In genomic region chr7:99098824-99099498, GRCh38 we compare ENCODE assay signal across 11 cellular contexts. TPM values are rescaled to one million over a fixed set of nuclear protein-coding genes. Genes with fewer than 3 reads are reported as not detected.
DNase-seq lines count a peak whose midpoint lies in the region; ATAC-seq, FAIRE-seq and TF ChIP-seq lines count a peak whose summit lies in the region.
"Had no signal": no experiment of that assay in that cellular context is flagged by ENCODE, and none has a peak within 500 bp of the region (broad histone marks: within the 10 kb centered on the region; RNA-seq: fewer than 3 reads in every experiment).

No MANE protein-coding gene starts in this region.

- ATAC-seq in stimulated activated effector memory CD8-positive, alpha-beta T cell treated with anti-CD3 and anti-CD28 coated beads, Interleukin-12 subunit alpha, Interleukin-12 subunit beta, amount 100 ng/mL, for 72 hours = no peak
- ATAC-seq in HG02885 (IDR thresholded peaks at IDR 0.05; ENCODE audit: poor library complexity, unreplicated experiment) = no peak
- ATAC-seq: left lung had no signal

- peaks cover 26% of the 10 kb centered on the region for H3K4me1 Mint-ChIP-seq in type B pancreatic cell (ENCODE audit: unreplicated experiment)
- peaks cover 48% of the 10 kb centered on the region for H3K4me1 Mint-ChIP-seq in stimulated activated effector memory CD8-positive, alpha-beta T cell treated with anti-CD3 and anti-CD28 coated beads, Interleukin-12 subunit alpha, Interleukin-12 subunit beta, amount 100 ng/mL, for 72 hours

- TF ChIP-seq CTCF in colonic mucosa (IDR thresholded peaks at IDR 0.05) (no peak), type B pancreatic cell (conservative IDR thresholded peaks at IDR 0.05) (no peak)

- FAIRE-seq in HTR-8/SVneo (lab: Jason Lieb, UNC) = no peak

- peak overlapping the region; percentile 37 for H3K4me3 Mint-ChIP-seq in type B pancreatic cell
- no peak overlapping the region for H3K4me3 Mint-ChIP-seq in stimulated activated effector memory CD8-positive, alpha-beta T cell treated with anti-CD3 and anti-CD28 coated beads, Interleukin-12 subunit alpha, Interleukin-12 subunit beta, amount 100 ng/mL, for 72 hours

- H3K36me3 ChIP-seq in colonic mucosa = no peaks in the 10 kb centered on the region
- H3K36me3 ChIP-seq: left lung, SJSA1 had no signal

- peak overlapping the region; percentile 73 for H3K27ac Mint-ChIP-seq in type B pancreatic cell
- no peak overlapping the region for H3K27ac Mint-ChIP-seq in stimulated activated effector memory CD8-positive, alpha-beta T cell treated with anti-CD3 and anti-CD28 coated beads, Interleukin-12 subunit alpha, Interleukin-12 subunit beta, amount 100 ng/mL, for 72 hours

- H3K36me3 Mint-ChIP-seq in type B pancreatic cell = peaks cover 18% of the 10 kb centered on the region
- no peaks in the 10 kb centered on the region for H3K36me3 Mint-ChIP-seq in stimulated activated effector memory CD8-positive, alpha-beta T cell treated with anti-CD3 and anti-CD28 coated beads, Interleukin-12 subunit alpha, Interleukin-12 subunit beta, amount 100 ng/mL, for 72 hours

- peak overlapping the region in 1 of 2 donors; percentile 29 for H3K9ac ChIP-seq in colonic mucosa (ENCODE audit: low read depth in 2 of 2, low read length in 2 of 2)

- H3K27ac ChIP-seq in colonic mucosa = peak overlapping the region; percentile 35
- H3K27ac ChIP-seq: left lung, SJSA1 had no signal

- peak; percentile 37 for DNase-seq in HTR-8/SVneo (ENCODE audit: insufficient read length, low spot score)
- DNase-seq in colonic mucosa = no peak
- peak; percentile 63 for DNase-seq in kidney tubule cell (ENCODE audit: low spot score)
- no peak for DNase-seq in type B pancreatic cell (ENCODE audit: extremely low spot score, unreplicated experiment)
- no peak for DNase-seq in NCI-H1417 treated with DMSO at 0.1 percent for 48 hours (lab: John Stamatoyannopoulos, UW)
- no peak for DNase-seq in stimulated activated effector memory CD8-positive, alpha-beta T cell treated with anti-CD3 and anti-CD28 coated beads, Interleukin-12 subunit alpha, Interleukin-12 subunit beta, amount 100 ng/mL, for 72 hours (ENCODE audit: low spot score in 2 of 2)
- no peak for DNase-seq in DMS79 treated with DMSO at 0.1 percent for 48 hours (lab: John Stamatoyannopoulos, UW)
- DNase-seq: activated effector memory CD4-positive, alpha-beta T cell treated with anti-CD3 and anti-CD28 coated beads, Interleukin-2, amount 50 U/mL, for 16 hours; left lung had no signal

- no peaks in the 10 kb centered on the region for H3K27me3 ChIP-seq in colonic mucosa
- H3K27me3 ChIP-seq: left lung, SJSA1 had no signal

- intact Hi-C loops in colonic mucosa (cut with DNase I) = no loop called here

- H3K4me3 ChIP-seq in colonic mucosa = no peak overlapping the region
- H3K4me3 ChIP-seq: left lung, SJSA1 had no signal

- H3K4me1 ChIP-seq in colonic mucosa = peaks cover 5% of the 10 kb centered on the region

- peaks cover 9% of the 10 kb centered on the region for H3K9me3 Mint-ChIP-seq in type B pancreatic cell
- no peaks in the 10 kb centered on the region for H3K9me3 Mint-ChIP-seq in stimulated activated effector memory CD8-positive, alpha-beta T cell treated with anti-CD3 and anti-CD28 coated beads, Interleukin-12 subunit alpha, Interleukin-12 subunit beta, amount 100 ng/mL, for 72 hours

- no peaks in the 10 kb centered on the region for H3K9me3 ChIP-seq in colonic mucosa
- H3K9me3 ChIP-seq: left lung had no signal

- H3K27me3 Mint-ChIP-seq in type B pancreatic cell = no peaks in the 10 kb centered on the region

RNA-seq across cellular contexts. Expression of gene SMURF1, which starts 44.9 kb away (rescaled TPM):
- total RNA-seq in colonic mucosa (10 to 100 TPM; 26.8 to 35.5 TPM), type B pancreatic cell (ENCODE audit: low replicate concordance) (22.1 and 31.3 TPM in 2 replicates)

Comparison
In these comparisons a context has a peak if more than half of its experiments do, and no peak if none do; other contexts are left out.
1. DNase-seq: peak in HTR-8/SVneo (single experiment) and kidney tubule cell (single experiment); none in colonic mucosa (single experiment), type B pancreatic cell (single experiment), NCI-H1417 treated with DMSO at 0.1 percent for 48 hours (single experiment), stimulated activated effector memory CD8-positive, alpha-beta T cell treated with anti-CD3 and anti-CD28 coated beads, Interleukin-12 subunit alpha, Interleukin-12 subunit beta, amount 100 ng/mL, for 72 hours (0 of 2) and DMS79 treated with DMSO at 0.1 percent for 48 hours (single experiment).